In the genomic region with DNA sequence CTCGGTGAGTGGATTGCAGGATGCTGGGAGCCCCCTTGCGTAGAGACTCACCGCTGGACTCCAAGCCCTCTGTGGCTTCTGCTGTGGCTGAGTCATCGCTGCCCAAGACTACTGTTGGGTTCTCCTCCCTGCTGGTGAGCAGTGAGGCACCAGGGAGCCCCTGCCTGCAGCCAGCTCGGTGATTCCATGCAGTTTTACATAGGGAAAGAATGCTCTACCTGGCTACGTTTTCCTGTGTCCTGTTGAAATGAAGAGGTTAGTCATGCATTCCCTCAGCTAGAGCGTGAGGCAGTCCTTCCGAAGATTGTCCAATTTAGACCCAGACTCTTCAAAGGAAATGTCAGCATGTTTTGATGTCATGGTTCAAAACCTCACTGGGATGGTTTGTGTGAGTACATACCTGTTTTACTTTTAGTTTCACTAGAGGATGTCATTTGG, we compare ENCODE assay signal across 8 cellular contexts. TPM values are rescaled to one million over a fixed set of nuclear protein-coding genes. Genes with fewer than 3 reads are reported as not detected.
A peak's percentile ranks its signal among the peaks of the same experiment; 100 is the strongest.
DNase-seq lines count a peak whose midpoint lies in the region; ATAC-seq and TF ChIP-seq lines count a peak whose summit lies in the region.

No MANE protein-coding gene starts in this region.

- CTCF ChIA-PET in activated CD4-positive, alpha-beta T cell treated with anti-CD3 and anti-CD28 coated beads, Interleukin-2, amount 10 ng/mL, durations not matched to agents 7 days and 5 days (lab: Charles Lee) = interaction anchor here (1.4 kb wide), 1 partner anchor 70 kb away, joined by 3 read pairs; no protein-coding TSS in a partner anchor

- H3K4me3 ChIP-seq in GM08714 (ENCODE audit: low read length) (peak overlapping the region; percentile 50; the same call in 1 of the 2 replicates), psoas muscle (no peak overlapping the region), aorta (ENCODE audit: low read length in 2 of 2) (no peak overlapping the region)

- intact Hi-C loops in psoas muscle (cut with DNase I) (no loop called here), aorta (cut with DNase I) (no loop called here)

- no peaks in the 10 kb centered on the region for H3K27me3 Mint-ChIP-seq in activated CD4-positive, alpha-beta T cell treated with anti-CD3 and anti-CD28 coated beads, Interleukin-2, amount 10 ng/mL, durations not matched to agents 7 days and 5 days

- peak; percentile 62 for DNase-seq in activated CD4-positive, alpha-beta T cell treated with anti-CD3 and anti-CD28 coated beads, Interleukin-2, amount 10 ng/mL, durations not matched to agents 7 days and 5 days
- peak; percentile 67 for DNase-seq in iPS-NIHi7 (ENCODE audit: extremely low spot score)
- DNase-seq in psoas muscle = no peak
- no peak for DNase-seq in GM19238 (ENCODE audit: insufficient read length, low spot score)
- no peak for DNase-seq in DMS53 (lab: John Stamatoyannopoulos, UW)
- no peak for DNase-seq in aorta

- H3K27ac ChIP-seq in psoas muscle = no peak overlapping the region
- no peak overlapping the region for H3K27ac ChIP-seq in aorta (ENCODE audit: low read depth in 1 of 2, low read length in 2 of 2)

- H3K4me3 Mint-ChIP-seq in activated CD4-positive, alpha-beta T cell treated with anti-CD3 and anti-CD28 coated beads, Interleukin-2, amount 10 ng/mL, durations not matched to agents 7 days and 5 days = peak overlapping the region; percentile 61

- H3K9me3 Mint-ChIP-seq in activated CD4-positive, alpha-beta T cell treated with anti-CD3 and anti-CD28 coated beads, Interleukin-2, amount 10 ng/mL, durations not matched to agents 7 days and 5 days = no peaks in the 10 kb centered on the region

- POLR2A ChIA-PET in activated CD4-positive, alpha-beta T cell treated with anti-CD3 and anti-CD28 coated beads, Interleukin-2, amount 10 ng/mL, durations not matched to agents 7 days and 5 days (lab: Charles Lee) = no interaction called here

- peaks cover 64% of the 10 kb centered on the region for H3K4me1 Mint-ChIP-seq in activated CD4-positive, alpha-beta T cell treated with anti-CD3 and anti-CD28 coated beads, Interleukin-2, amount 10 ng/mL, durations not matched to agents 7 days and 5 days

- H3K27ac Mint-ChIP-seq in activated CD4-positive, alpha-beta T cell treated with anti-CD3 and anti-CD28 coated beads, Interleukin-2, amount 10 ng/mL, durations not matched to agents 7 days and 5 days = peak overlapping the region; percentile 89

- WGBS in psoas muscle, 3 donors = 84 to 90% (median 90%) methylated on average over 8 of the region's 8 CpGs
- WGBS in aorta, 2 donors = 88 to 91% methylated on average over 8 of the region's 8 CpGs

- peaks cover 11% of the 10 kb centered on the region for H3K36me3 Mint-ChIP-seq in activated CD4-positive, alpha-beta T cell treated with anti-CD3 and anti-CD28 coated beads, Interleukin-2, amount 10 ng/mL, durations not matched to agents 7 days and 5 days (ENCODE audit: low read depth)

- H3K9me3 ChIP-seq in psoas muscle (no peaks in the 10 kb centered on the region), aorta (ENCODE audit: control insufficient read depth, low read length) (no peaks in the 10 kb centered on the region)

- H3K36me3 ChIP-seq in psoas muscle (ENCODE audit: insufficient read depth in 1 of 2, low read depth in 1 of 2) (no peaks in the 10 kb centered on the region), aorta (ENCODE audit: control insufficient read depth in 1 of 2, insufficient read depth in 2 of 2, low read length in 1 of 2) (no peaks in the 10 kb centered on the region)

- H3K4me1 ChIP-seq in psoas muscle = no peaks in the 10 kb centered on the region
- H3K4me1 ChIP-seq in aorta (ENCODE audit: control insufficient read depth in 1 of 2, insufficient read depth in 2 of 2, low read length in 2 of 2) = no peaks in the 10 kb centered on the region

- TF ChIP-seq CTCF in psoas muscle (IDR thresholded peaks at IDR 0.05) = no peak

- ATAC-seq in HG03103 (IDR thresholded peaks at IDR 0.05; ENCODE audit: low read depth, unreplicated experiment) (peak; percentile 58), psoas muscle (no peak), aorta (ENCODE audit: low FRiP score) (no peak)

- H3K27me3 ChIP-seq in psoas muscle (ENCODE audit: insufficient read depth in 3 of 3, low read length in 2 of 3) = no peaks in the 10 kb centered on the region
- H3K27me3 ChIP-seq in aorta (ENCODE audit: control insufficient read depth in 1 of 2, insufficient read depth in 2 of 2, low read length in 1 of 2) = no peaks in the 10 kb centered on the region

RNA-seq across cellular contexts. Expression of gene TRAF3, which starts 28.2 kb away (rescaled TPM):
- total RNA-seq in activated CD4-positive, alpha-beta T cell treated with anti-CD3 and anti-CD28 coated beads, Interleukin-2, amount 10 ng/mL, durations not matched to agents 7 days and 5 days = 10 to 100 TPM; 38.9 to 40.2 TPM
- total RNA-seq in psoas muscle = 10 to 100 TPM in 1 of 4 donors, 1 to 10 TPM in 3; 7.9 to 16.3 (median 8.2) TPM
- polyA plus RNA-seq in psoas muscle = 10 to 100 TPM in 1 of 3 donors, 1 to 10 TPM in 2; 3.3 to 15.9 (median 3.3) TPM
- total RNA-seq in aorta = 10 to 100 TPM; 18.1 to 32.6 TPM
- 1 to 10 TPM; 3.4 to 5.0 TPM for polyA plus RNA-seq in aorta

Comparison
In these comparisons a context has a peak if more than half of its experiments do, and no peak if none do; other contexts are left out.
1. DNase-seq: peak in activated CD4-positive, alpha-beta T cell treated with anti-CD3 and anti-CD28 coated beads, Interleukin-2, amount 10 ng/mL, durations not matched to agents 7 days and 5 days (single experiment) and iPS-NIHi7 (single experiment); none in psoas muscle (0 of 2), GM19238 (single experiment), DMS53 (single experiment) and aorta (0 of 2).